Comparison of ENCODE assay signal across 14 cellular contexts in genomic region chr5:101728933-101729332, GRCh38.
DNase-seq lines count a peak whose midpoint lies in the region; ATAC-seq and TF ChIP-seq lines count a peak whose summit lies in the region.
"Had no signal": no experiment of that assay in that cellular context is flagged by ENCODE, and none has a peak within 500 bp of the region (broad histone marks: within the 10 kb centered on the region; RNA-seq: fewer than 3 reads in every experiment).

No MANE protein-coding gene starts in this region.

- intact Hi-C loops in tibial artery (cut with DNase I; ENCODE audit: low total_unique reads) = no loop called here

- H3K27ac ChIP-seq in KMS-11 (no peak overlapping the region), tibial artery (no peak overlapping the region)
- H3K27ac ChIP-seq: thyroid gland had no signal

- no peak overlapping the region for H3K9ac ChIP-seq in KMS-11

- no peaks in the 10 kb centered on the region for H3K4me1 ChIP-seq in KMS-11 (ENCODE audit: low read depth, poor library complexity, severe bottlenecking)
- no peaks in the 10 kb centered on the region for H3K4me1 ChIP-seq in tibial artery
- H3K4me1 ChIP-seq: thyroid gland had no signal

- no peak overlapping the region for H2AFZ ChIP-seq in KMS-11 (ENCODE audit: low read depth)

- no peak overlapping the region for H3K4me2 ChIP-seq in KMS-11

- no peaks in the 10 kb centered on the region for H3K27me3 Mint-ChIP-seq in neural crest cell (ENCODE audit: low read depth)
- H3K27me3 Mint-ChIP-seq: activated T-helper 17 cell treated with anti-CD3 and anti-CD28 coated beads, Interleukin-2, amount 50 U/mL, for 72 hours had no signal

- H3K4me3 Mint-ChIP-seq in neural crest cell = no peak overlapping the region
- H3K4me3 Mint-ChIP-seq: activated T-helper 17 cell treated with anti-CD3 and anti-CD28 coated beads, Interleukin-2, amount 50 U/mL, for 72 hours had no signal

- H3K79me2 ChIP-seq in KMS-11 (ENCODE audit: insufficient read depth, low read depth) = no peaks in the 10 kb centered on the region

- no peaks in the 10 kb centered on the region for H3K9me3 ChIP-seq in tibial artery
- H3K9me3 ChIP-seq: thyroid gland had no signal

- H3K4me3 ChIP-seq in KMS-11 (IDR thresholded peaks at IDR 0.05; ENCODE audit: insufficient read depth, low read depth, low read length) = no peak overlapping the region
- no peak overlapping the region for H3K4me3 ChIP-seq in tibial artery
- H3K4me3 ChIP-seq: thyroid gland had no signal

- H3K27me3 ChIP-seq in KMS-11 (ENCODE audit: insufficient read depth, low read depth) (no peaks in the 10 kb centered on the region), tibial artery (no peaks in the 10 kb centered on the region)
- H3K27me3 ChIP-seq: thyroid gland had no signal

- H3K9me3 Mint-ChIP-seq in neural crest cell = no peaks in the 10 kb centered on the region
- H3K9me3 Mint-ChIP-seq: activated T-helper 17 cell treated with anti-CD3 and anti-CD28 coated beads, Interleukin-2, amount 50 U/mL, for 72 hours had no signal

- H4K20me1 ChIP-seq in KMS-11 (ENCODE audit: insufficient read depth) = no peaks in the 10 kb centered on the region

- H3K27ac Mint-ChIP-seq in neural crest cell (ENCODE audit: unreplicated experiment) = no peak overlapping the region
- H3K27ac Mint-ChIP-seq: activated T-helper 17 cell treated with anti-CD3 and anti-CD28 coated beads, Interleukin-2, amount 50 U/mL, for 72 hours had no signal

- TF ChIP-seq CTCF in KMS-11 (conservative IDR thresholded peaks at IDR 0.05; ENCODE audit: low read depth, low read length) = 0 out of 2 replicates have a peak, but pooled peaks have one; percentile 17
- TF ChIP-seq CTCF in neural crest cell (conservative IDR thresholded peaks at IDR 0.05) = peak; percentile 42
- TF ChIP-seq CTCF in tibial artery (IDR thresholded peaks at IDR 0.05) = no peak

- H3K36me3 ChIP-seq in KMS-11 (ENCODE audit: insufficient read depth) (no peaks in the 10 kb centered on the region), tibial artery (no peaks in the 10 kb centered on the region)
- H3K36me3 ChIP-seq: thyroid gland had no signal

- peak; percentile 3 for DNase-seq in NCI-H2171 treated with DMSO at 0.1 percent for 48 hours (lab: John Stamatoyannopoulos, UW)
- DNase-seq in NCI-H2171 (lab: John Stamatoyannopoulos, UW) = no peak
- DNase-seq in SK-N-DZ (ENCODE audit: low spot score) = peak; percentile 31
- no peak for DNase-seq in neural crest cell (ENCODE audit: low read depth, low spot score)
- DNase-seq in NCI-H226 = no peak
- DNase-seq in tibial artery = no peak
- DNase-seq: activated CD4-positive, alpha-beta T cell treated with anti-CD3 and anti-CD28 coated beads for 1 hour; caudate nucleus; KG1; posterior cingulate gyrus; thyroid gland had no signal

- no peak for ATAC-seq in HG03565 (IDR thresholded peaks at IDR 0.05; ENCODE audit: unreplicated experiment)
- ATAC-seq: activated T-helper 17 cell treated with anti-CD3 and anti-CD28 coated beads, Interleukin-2, amount 50 U/mL, for 72 hours had no signal

- H3K4me1 Mint-ChIP-seq in neural crest cell = no peaks in the 10 kb centered on the region
- H3K4me1 Mint-ChIP-seq: activated T-helper 17 cell treated with anti-CD3 and anti-CD28 coated beads, Interleukin-2, amount 50 U/mL, for 72 hours had no signal

- H3K36me3 Mint-ChIP-seq in neural crest cell (ENCODE audit: low read depth) = no peaks in the 10 kb centered on the region

Comparison
In these comparisons a context has a peak if more than half of its experiments do, and no peak if none do; other contexts are left out.
1. DNase-seq: peak in NCI-H2171 treated with DMSO at 0.1 percent for 48 hours (single experiment) and SK-N-DZ (single experiment); none in NCI-H2171 (single experiment), neural crest cell (single experiment), NCI-H226 (single experiment) and tibial artery (0 of 2).
2. CTCF ChIP-seq: peak in KMS-11 (single experiment) and neural crest cell (single experiment); none in tibial artery (0 of 2).